ENCODE assay signal across 1 cellular context in the genomic region with DNA sequence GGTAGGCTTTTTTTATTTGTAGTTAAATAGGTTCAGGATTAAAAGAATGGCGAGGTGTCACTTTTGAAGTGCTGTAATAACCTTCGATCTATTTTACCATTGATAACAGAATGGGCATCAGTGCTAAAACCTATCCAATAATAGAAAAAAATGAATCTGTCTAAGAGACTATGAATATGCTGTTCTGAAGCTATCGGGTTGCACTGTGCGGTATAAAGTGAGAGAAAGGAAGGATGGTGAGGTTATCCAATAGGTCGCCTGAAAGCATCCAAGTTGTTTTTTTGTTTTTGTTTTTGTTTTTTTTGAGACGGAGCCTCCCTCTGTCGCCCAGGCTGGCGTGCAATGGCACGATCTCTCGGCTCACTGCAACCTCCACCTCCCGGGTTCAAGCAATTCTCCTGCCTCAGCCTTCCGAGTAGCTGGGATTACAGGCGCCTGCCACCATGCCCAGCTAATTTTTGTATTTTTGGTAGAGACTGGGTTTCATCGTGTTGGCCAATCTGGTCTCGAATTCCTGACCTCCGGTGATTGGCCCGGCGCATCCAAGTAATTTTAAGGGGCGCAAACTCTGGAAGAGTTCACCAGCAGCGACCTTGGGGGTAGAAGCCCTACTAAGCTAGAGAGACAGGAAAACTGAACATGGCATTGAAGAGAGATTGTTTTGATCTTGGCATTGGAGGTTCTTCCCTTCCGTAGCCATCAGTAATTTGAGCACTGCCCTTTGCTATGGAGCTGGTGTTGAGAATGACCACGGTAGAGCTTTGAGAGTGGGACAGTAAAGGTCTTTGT.
TF ChIP-seq lines count a peak whose summit lies in the region.

No MANE protein-coding gene starts in this region.

TF ChIP-seq in HepG2, 621 proteins besides CTCF, POLR2A, EP300 and RAD21 (continued from another document and continues in another):
- TF ChIP-seq ZSCAN30 (CRISPR knock-in tag; IDR thresholded peaks at IDR 0.05) = no peak
- TF ChIP-seq, protein P1, sequence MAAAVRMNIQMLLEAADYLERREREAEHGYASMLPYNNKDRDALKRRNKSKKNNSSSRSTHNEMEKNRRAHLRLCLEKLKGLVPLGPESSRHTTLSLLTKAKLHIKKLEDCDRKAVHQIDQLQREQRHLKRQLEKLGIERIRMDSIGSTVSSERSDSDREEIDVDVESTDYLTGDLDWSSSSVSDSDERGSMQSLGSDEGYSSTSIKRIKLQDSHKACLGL (CRISPR knock-in tag; IDR thresholded peaks at IDR 0.05) = no peak
- 0 out of 2 replicates have a peak, but pooled peaks have one; percentile 19 for TF ChIP-seq KLF11 (CRISPR knock-in tag; IDR thresholded peaks at IDR 0.05)
- TF ChIP-seq ZNF674 (CRISPR knock-in tag; IDR thresholded peaks at IDR 0.05; ENCODE audit: low read depth) = no peak
- TF ChIP-seq, protein P2, sequence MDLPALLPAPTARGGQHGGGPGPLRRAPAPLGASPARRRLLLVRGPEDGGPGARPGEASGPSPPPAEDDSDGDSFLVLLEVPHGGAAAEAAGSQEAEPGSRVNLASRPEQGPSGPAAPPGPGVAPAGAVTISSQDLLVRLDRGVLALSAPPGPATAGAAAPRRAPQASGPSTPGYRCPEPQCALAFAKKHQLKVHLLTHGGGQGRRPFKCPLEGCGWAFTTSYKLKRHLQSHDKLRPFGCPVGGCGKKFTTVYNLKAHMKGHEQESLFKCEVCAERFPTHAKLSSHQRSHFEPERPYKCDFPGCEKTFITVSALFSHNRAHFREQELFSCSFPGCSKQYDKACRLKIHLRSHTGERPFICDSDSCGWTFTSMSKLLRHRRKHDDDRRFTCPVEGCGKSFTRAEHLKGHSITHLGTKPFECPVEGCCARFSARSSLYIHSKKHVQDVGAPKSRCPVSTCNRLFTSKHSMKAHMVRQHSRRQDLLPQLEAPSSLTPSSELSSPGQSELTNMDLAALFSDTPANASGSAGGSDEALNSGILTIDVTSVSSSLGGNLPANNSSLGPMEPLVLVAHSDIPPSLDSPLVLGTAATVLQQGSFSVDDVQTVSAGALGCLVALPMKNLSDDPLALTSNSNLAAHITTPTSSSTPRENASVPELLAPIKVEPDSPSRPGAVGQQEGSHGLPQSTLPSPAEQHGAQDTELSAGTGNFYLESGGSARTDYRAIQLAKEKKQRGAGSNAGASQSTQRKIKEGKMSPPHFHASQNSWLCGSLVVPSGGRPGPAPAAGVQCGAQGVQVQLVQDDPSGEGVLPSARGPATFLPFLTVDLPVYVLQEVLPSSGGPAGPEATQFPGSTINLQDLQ (CRISPR knock-in tag; IDR thresholded peaks at IDR 0.05) = no peak
- 0 out of 2 replicates have a peak, but pooled peaks have one; percentile 35 for TF ChIP-seq ZNF20 (CRISPR knock-in tag; IDR thresholded peaks at IDR 0.05)
- TF ChIP-seq, protein P3, sequence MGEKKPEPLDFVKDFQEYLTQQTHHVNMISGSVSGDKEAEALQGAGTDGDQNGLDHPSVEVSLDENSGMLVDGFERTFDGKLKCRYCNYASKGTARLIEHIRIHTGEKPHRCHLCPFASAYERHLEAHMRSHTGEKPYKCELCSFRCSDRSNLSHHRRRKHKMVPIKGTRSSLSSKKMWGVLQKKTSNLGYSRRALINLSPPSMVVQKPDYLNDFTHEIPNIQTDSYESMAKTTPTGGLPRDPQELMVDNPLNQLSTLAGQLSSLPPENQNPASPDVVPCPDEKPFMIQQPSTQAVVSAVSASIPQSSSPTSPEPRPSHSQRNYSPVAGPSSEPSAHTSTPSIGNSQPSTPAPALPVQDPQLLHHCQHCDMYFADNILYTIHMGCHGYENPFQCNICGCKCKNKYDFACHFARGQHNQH (CRISPR knock-in tag; IDR thresholded peaks at IDR 0.05) = no peak
- TF ChIP-seq, protein P4, sequence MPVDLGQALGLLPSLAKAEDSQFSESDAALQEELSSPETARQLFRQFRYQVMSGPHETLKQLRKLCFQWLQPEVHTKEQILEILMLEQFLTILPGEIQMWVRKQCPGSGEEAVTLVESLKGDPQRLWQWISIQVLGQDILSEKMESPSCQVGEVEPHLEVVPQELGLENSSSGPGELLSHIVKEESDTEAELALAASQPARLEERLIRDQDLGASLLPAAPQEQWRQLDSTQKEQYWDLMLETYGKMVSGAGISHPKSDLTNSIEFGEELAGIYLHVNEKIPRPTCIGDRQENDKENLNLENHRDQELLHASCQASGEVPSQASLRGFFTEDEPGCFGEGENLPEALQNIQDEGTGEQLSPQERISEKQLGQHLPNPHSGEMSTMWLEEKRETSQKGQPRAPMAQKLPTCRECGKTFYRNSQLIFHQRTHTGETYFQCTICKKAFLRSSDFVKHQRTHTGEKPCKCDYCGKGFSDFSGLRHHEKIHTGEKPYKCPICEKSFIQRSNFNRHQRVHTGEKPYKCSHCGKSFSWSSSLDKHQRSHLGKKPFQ (CRISPR knock-in tag; IDR thresholded peaks at IDR 0.05; ENCODE audit: insufficient replicate concordance) = no peak
- TF ChIP-seq, protein P5, sequence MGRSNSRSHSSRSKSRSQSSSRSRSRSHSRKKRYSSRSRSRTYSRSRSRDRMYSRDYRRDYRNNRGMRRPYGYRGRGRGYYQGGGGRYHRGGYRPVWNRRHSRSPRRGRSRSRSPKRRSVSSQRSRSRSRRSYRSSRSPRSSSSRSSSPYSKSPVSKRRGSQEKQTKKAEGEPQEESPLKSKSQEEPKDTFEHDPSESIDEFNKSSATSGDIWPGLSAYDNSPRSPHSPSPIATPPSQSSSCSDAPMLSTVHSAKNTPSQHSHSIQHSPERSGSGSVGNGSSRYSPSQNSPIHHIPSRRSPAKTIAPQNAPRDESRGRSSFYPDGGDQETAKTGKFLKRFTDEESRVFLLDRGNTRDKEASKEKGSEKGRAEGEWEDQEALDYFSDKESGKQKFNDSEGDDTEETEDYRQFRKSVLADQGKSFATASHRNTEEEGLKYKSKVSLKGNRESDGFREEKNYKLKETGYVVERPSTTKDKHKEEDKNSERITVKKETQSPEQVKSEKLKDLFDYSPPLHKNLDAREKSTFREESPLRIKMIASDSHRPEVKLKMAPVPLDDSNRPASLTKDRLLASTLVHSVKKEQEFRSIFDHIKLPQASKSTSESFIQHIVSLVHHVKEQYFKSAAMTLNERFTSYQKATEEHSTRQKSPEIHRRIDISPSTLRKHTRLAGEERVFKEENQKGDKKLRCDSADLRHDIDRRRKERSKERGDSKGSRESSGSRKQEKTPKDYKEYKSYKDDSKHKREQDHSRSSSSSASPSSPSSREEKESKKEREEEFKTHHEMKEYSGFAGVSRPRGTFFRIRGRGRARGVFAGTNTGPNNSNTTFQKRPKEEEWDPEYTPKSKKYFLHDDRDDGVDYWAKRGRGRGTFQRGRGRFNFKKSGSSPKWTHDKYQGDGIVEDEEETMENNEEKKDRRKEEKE (IDR thresholded peaks at IDR 0.05) = no peak
- peak; percentile 36; the same call in 1 of the 2 replicates for TF ChIP-seq SAP130 (CRISPR knock-in tag; IDR thresholded peaks at IDR 0.05; ENCODE audit: low read depth)
- TF ChIP-seq ATRX (CRISPR knock-in tag; IDR thresholded peaks at IDR 0.05; ENCODE audit: borderline replicate concordance) = no peak
- no peak for TF ChIP-seq ZBTB7B (CRISPR knock-in tag; IDR thresholded peaks at IDR 0.05)
- no peak for TF ChIP-seq SOX13 (IDR thresholded peaks at IDR 0.05)
- TF ChIP-seq SOX13 (CRISPR knock-in tag; conservative IDR thresholded peaks at IDR 0.05 in 1 of 2, IDR thresholded peaks at IDR 0.05 in 1 of 2) = no peak; a peak in 1 of 4 replicates
- TF ChIP-seq PRPF4 (IDR thresholded peaks at IDR 0.05; ENCODE audit: low read depth, low read length, poor library complexity, severe bottlenecking) = no peak
- no peak for TF ChIP-seq SMARCC2 (IDR thresholded peaks at IDR 0.05)
- TF ChIP-seq TAF15 (IDR thresholded peaks at IDR 0.05; ENCODE audit: low read depth, low read length, poor library complexity, severe bottlenecking) = no peak
- TF ChIP-seq ZNF333 (CRISPR knock-in tag; IDR thresholded peaks at IDR 0.05; ENCODE audit: borderline replicate concordance) = no peak
- TF ChIP-seq RXRA (CRISPR knock-in tag; IDR thresholded peaks at IDR 0.05) = no peak
- TF ChIP-seq KDM2A (CRISPR knock-in tag; IDR thresholded peaks at IDR 0.05; ENCODE audit: borderline replicate concordance, low read depth) = no peak
- TF ChIP-seq MXI1 (IDR thresholded peaks at IDR 0.05; ENCODE audit: borderline replicate concordance, low read depth, low read length) = peak; percentile 22; the same call in 1 of the 3 replicates
- TF ChIP-seq ZBTB38 (CRISPR knock-in tag; IDR thresholded peaks at IDR 0.05) = no peak
- TF ChIP-seq JUND (CRISPR knock-in tag; IDR thresholded peaks at IDR 0.05) = no peak
- TF ChIP-seq GTF2F1 (IDR thresholded peaks at IDR 0.05; ENCODE audit: low read length) = no peak
- TF ChIP-seq TSC22D2 (CRISPR knock-in tag; IDR thresholded peaks at IDR 0.05; ENCODE audit: borderline replicate concordance) = 0 out of 2 replicates have a peak, but pooled peaks have one; percentile 37
- no peak for TF ChIP-seq ZSCAN12 (CRISPR knock-in tag; IDR thresholded peaks at IDR 0.05)
- no peak for TF ChIP-seq TMF1 (CRISPR knock-in tag; IDR thresholded peaks at IDR 0.05; ENCODE audit: low read depth)
- TF ChIP-seq MEF2D (CRISPR knock-in tag; IDR thresholded peaks at IDR 0.05) = no peak; the same call in 1 of the 2 replicates
- no peak for TF ChIP-seq ZNF720 (CRISPR knock-in tag; IDR thresholded peaks at IDR 0.05)
- TF ChIP-seq, protein P6, sequence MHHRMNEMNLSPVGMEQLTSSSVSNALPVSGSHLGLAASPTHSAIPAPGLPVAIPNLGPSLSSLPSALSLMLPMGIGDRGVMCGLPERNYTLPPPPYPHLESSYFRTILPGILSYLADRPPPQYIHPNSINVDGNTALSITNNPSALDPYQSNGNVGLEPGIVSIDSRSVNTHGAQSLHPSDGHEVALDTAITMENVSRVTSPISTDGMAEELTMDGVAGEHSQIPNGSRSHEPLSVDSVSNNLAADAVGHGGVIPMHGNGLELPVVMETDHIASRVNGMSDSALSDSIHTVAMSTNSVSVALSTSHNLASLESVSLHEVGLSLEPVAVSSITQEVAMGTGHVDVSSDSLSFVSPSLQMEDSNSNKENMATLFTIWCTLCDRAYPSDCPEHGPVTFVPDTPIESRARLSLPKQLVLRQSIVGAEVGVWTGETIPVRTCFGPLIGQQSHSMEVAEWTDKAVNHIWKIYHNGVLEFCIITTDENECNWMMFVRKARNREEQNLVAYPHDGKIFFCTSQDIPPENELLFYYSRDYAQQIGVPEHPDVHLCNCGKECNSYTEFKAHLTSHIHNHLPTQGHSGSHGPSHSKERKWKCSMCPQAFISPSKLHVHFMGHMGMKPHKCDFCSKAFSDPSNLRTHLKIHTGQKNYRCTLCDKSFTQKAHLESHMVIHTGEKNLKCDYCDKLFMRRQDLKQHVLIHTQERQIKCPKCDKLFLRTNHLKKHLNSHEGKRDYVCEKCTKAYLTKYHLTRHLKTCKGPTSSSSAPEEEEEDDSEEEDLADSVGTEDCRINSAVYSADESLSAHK (CRISPR knock-in tag; IDR thresholded peaks at IDR 0.05; ENCODE audit: borderline replicate concordance) = no peak
- TF ChIP-seq, protein P7, sequence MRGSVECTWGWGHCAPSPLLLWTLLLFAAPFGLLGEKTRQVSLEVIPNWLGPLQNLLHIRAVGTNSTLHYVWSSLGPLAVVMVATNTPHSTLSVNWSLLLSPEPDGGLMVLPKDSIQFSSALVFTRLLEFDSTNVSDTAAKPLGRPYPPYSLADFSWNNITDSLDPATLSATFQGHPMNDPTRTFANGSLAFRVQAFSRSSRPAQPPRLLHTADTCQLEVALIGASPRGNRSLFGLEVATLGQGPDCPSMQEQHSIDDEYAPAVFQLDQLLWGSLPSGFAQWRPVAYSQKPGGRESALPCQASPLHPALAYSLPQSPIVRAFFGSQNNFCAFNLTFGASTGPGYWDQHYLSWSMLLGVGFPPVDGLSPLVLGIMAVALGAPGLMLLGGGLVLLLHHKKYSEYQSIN (CRISPR knock-in tag; IDR thresholded peaks at IDR 0.05; ENCODE audit: borderline replicate concordance) = no peak
- TF ChIP-seq, protein P8, sequence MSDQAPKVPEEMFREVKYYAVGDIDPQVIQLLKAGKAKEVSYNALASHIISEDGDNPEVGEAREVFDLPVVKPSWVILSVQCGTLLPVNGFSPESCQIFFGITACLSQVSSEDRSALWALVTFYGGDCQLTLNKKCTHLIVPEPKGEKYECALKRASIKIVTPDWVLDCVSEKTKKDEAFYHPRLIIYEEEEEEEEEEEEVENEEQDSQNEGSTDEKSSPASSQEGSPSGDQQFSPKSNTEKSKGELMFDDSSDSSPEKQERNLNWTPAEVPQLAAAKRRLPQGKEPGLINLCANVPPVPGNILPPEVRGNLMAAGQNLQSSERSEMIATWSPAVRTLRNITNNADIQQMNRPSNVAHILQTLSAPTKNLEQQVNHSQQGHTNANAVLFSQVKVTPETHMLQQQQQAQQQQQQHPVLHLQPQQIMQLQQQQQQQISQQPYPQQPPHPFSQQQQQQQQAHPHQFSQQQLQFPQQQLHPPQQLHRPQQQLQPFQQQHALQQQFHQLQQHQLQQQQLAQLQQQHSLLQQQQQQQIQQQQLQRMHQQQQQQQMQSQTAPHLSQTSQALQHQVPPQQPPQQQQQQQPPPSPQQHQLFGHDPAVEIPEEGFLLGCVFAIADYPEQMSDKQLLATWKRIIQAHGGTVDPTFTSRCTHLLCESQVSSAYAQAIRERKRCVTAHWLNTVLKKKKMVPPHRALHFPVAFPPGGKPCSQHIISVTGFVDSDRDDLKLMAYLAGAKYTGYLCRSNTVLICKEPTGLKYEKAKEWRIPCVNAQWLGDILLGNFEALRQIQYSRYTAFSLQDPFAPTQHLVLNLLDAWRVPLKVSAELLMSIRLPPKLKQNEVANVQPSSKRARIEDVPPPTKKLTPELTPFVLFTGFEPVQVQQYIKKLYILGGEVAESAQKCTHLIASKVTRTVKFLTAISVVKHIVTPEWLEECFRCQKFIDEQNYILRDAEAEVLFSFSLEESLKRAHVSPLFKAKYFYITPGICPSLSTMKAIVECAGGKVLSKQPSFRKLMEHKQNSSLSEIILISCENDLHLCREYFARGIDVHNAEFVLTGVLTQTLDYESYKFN (CRISPR knock-in tag; conservative IDR thresholded peaks at IDR 0.05) = no peak
- TF ChIP-seq ZNF225 (CRISPR knock-in tag; IDR thresholded peaks at IDR 0.05) = no peak
- TF ChIP-seq ZC3H4 (CRISPR knock-in tag; IDR thresholded peaks at IDR 0.05; ENCODE audit: borderline replicate concordance) = no peak
- peak; percentile 5; the same call in 1 of the 2 replicates for TF ChIP-seq ZNF652 (CRISPR knock-in tag; IDR thresholded peaks at IDR 0.05; ENCODE audit: borderline replicate concordance, low read depth)
- TF ChIP-seq KDM5B (CRISPR knock-in tag; IDR thresholded peaks at IDR 0.05; ENCODE audit: borderline replicate concordance) = no peak
- TF ChIP-seq TBP (CRISPR knock-in tag; IDR thresholded peaks at IDR 0.05) = no peak
- TF ChIP-seq, protein P9, sequence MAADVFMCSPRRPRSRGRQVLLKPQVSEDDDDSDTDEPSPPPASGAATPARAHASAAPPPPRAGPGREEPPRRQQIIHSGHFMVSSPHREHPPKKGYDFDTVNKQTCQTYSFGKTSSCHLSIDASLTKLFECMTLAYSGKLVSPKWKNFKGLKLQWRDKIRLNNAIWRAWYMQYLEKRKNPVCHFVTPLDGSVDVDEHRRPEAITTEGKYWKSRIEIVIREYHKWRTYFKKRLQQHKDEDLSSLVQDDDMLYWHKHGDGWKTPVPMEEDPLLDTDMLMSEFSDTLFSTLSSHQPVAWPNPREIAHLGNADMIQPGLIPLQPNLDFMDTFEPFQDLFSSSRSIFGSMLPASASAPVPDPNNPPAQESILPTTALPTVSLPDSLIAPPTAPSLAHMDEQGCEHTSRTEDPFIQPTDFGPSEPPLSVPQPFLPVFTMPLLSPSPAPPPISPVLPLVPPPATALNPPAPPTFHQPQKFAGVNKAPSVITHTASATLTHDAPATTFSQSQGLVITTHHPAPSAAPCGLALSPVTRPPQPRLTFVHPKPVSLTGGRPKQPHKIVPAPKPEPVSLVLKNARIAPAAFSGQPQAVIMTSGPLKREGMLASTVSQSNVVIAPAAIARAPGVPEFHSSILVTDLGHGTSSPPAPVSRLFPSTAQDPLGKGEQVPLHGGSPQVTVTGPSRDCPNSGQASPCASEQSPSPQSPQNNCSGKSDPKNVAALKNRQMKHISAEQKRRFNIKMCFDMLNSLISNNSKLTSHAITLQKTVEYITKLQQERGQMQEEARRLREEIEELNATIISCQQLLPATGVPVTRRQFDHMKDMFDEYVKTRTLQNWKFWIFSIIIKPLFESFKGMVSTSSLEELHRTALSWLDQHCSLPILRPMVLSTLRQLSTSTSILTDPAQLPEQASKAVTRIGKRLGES (CRISPR knock-in tag; IDR thresholded peaks at IDR 0.05; ENCODE audit: borderline replicate concordance) = no peak
